8 cellular contexts compared by ENCODE assay signal in genomic region chr6:154732824-154733609, GRCh38. TPM values are rescaled to one million over a fixed set of nuclear protein-coding genes. Genes with fewer than 3 reads are reported as not detected.
DNase-seq lines count a peak whose midpoint lies in the region; ATAC-seq and TF ChIP-seq lines count a peak whose summit lies in the region.

A gene with protein sequence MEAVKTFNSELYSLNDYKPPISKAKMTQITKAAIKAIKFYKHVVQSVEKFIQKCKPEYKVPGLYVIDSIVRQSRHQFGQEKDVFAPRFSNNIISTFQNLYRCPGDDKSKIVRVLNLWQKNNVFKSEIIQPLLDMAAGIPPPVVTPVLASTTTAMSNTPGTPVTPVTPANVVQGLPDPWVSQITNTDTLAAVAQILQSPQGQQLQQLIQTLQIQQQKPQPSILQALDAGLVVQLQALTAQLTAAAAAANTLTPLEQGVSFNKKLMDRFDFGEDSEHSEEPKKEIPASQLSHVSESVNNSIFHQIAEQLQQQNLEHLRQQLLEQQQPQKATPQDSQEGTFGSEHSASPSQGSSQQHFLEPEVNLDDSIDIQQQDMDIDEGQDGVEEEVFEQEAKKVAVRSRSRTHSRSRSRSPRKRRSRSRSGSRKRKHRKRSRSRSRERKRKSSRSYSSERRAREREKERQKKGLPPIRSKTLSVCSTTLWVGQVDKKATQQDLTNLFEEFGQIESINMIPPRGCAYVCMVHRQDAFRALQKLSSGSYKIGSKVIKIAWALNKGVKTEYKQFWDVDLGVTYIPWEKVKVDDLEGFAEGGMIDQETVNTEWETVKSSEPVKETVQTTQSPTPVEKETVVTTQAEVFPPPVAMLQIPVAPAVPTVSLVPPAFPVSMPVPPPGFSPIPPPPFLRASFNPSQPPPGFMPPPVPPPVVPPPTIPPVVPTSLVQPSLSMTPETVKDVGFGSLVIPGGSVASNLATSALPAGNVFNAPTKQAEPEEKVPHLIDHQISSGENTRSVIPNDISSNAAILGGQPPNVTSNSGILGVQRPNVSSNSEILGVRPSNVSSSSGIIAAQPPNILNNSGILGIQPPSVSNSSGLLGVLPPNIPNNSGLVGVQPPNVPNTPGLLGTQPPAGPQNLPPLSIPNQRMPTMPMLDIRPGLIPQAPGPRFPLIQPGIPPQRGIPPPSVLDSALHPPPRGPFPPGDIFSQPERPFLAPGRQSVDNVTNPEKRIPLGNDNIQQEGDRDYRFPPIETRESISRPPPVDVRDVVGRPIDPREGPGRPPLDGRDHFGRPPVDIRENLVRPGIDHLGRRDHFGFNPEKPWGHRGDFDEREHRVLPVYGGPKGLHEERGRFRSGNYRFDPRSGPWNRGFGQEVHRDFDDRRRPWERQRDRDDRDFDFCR (N-terminal part only) (plus strand): TSS chr6:154733416. CDS start chr6:154733901, 485 bp downstream.

- TF ChIP-seq POLR2A in stomach (IDR thresholded peaks at IDR 0.05) = no peak

- H3K4me2 ChIP-seq in neural cell (ENCODE audit: low read length) = peak within 1 kb of the TSS; percentile 79

- peak; percentile 61 for TF ChIP-seq RAD21 in neural cell (conservative IDR thresholded peaks at IDR 0.05)

- H3F3A ChIP-seq in neural cell (ENCODE audit: insufficient read depth, low read length, poor library complexity, severe bottlenecking) = no peaks in the 10 kb centered on the region

- H3K9me3 ChIP-seq in neural cell (ENCODE audit: low read length) (no peaks in the 10 kb centered on the region), stomach (no peaks in the 10 kb centered on the region)

- DNase-seq in EL = peak; percentile 81
- DNase-seq in Jurkat, Clone E6-1 (ENCODE audit: low read depth, low spot score) = peak; percentile 64
- peak; percentile 72 for DNase-seq in RWPE1 (ENCODE audit: low spot score)
- DNase-seq in activated effector memory CD4-positive, alpha-beta T cell treated with Interleukin-2 at 50 U/mL for 16 hours = peak; percentile 83
- DNase-seq in fibroblast of the aortic adventitia (ENCODE audit: low read depth) = peak; percentile 76
- DNase-seq in stomach = peak; percentile 87

- POLR2A ChIA-PET in RWPE1 (lab: Yijun Ruan, JAX; ENCODE audit: low non-redundant PET) = no interaction called here

- H3K27ac ChIP-seq in RWPE1 = peak within 1 kb of the TSS; percentile 95
- H3K27ac ChIP-seq in neural cell (ENCODE audit: low read length) = peak within 1 kb of the TSS; percentile 98
- peak within 1 kb of the TSS; percentile 99 to 100 (median 100) for H3K27ac ChIP-seq in stomach

- H3K79me2 ChIP-seq in neural cell (replicated peaks; ENCODE audit: insufficient read depth, low read length) = peaks cover 31% of the 10 kb centered on the region

- intact Hi-C loops in stomach (cut with DNase I; ENCODE audit: low total_unique reads) = loop anchor here (10.0 kb wide), 1 partner anchor 72 kb away; no protein-coding TSS in a partner anchor

- 0 to 2% (median 0%) methylated on average over 36 to 75 of the region's 76 CpGs for WGBS in stomach, 5 donors

- H3K27me3 ChIP-seq in neural cell (ENCODE audit: insufficient read depth, low read depth, low read length) (no peaks in the 10 kb centered on the region), stomach (no peaks in the 10 kb centered on the region)

- H2AFZ ChIP-seq in neural cell (ENCODE audit: low read depth, low read length) = peak within 1 kb of the TSS; percentile 80

- peak within 1 kb of the TSS; percentile 85 for H3K4me3 ChIP-seq in Jurkat, Clone E6-1 (ENCODE audit: low read length)
- peak within 1 kb of the TSS; percentile 83 for H3K4me3 ChIP-seq in fibroblast of the aortic adventitia (ENCODE audit: low read depth, low read length)
- H3K4me3 ChIP-seq in neural cell (ENCODE audit: low read length) = peak within 1 kb of the TSS; percentile 96
- H3K4me3 ChIP-seq in stomach = peak within 1 kb of the TSS; percentile 82 to 99 (median 94)

- H3K36me3 ChIP-seq in neural cell (ENCODE audit: insufficient read depth, low read length) (no peaks in the 10 kb centered on the region), stomach (peaks cover 0 to 6% (median 0%) of the 10 kb centered on the region in 4 donors)

- TF ChIP-seq CTCF in RWPE1 (conservative IDR thresholded peaks at IDR 0.05; ENCODE audit: low read depth) (peak; percentile 94), fibroblast of the aortic adventitia (IDR thresholded peaks at IDR 0.05; ENCODE audit: insufficient read depth, low read length) (peak; percentile 62), neural cell (IDR thresholded peaks at IDR 0.05; ENCODE audit: poor library complexity, severe bottlenecking) (peak; percentile 97), stomach (IDR thresholded peaks at IDR 0.05) (peak in 4 of 7 experiments; percentile 50 to 90 (median 80))

- no peaks in the 10 kb centered on the region for H3K9me2 ChIP-seq in neural cell (ENCODE audit: insufficient read depth, low read length)

- peaks cover 28 to 50% (median 45%) of the 10 kb centered on the region in 4 donors for H3K4me1 ChIP-seq in stomach

- CTCF ChIA-PET in RWPE1 (lab: Yijun Ruan, JAX) = no interaction called here

- H3K9ac ChIP-seq in neural cell (ENCODE audit: low read length) = peak within 1 kb of the TSS; percentile 99

- ATAC-seq in GM21717 (IDR thresholded peaks at IDR 0.05; ENCODE audit: unreplicated experiment) = peak; percentile 86

- peaks cover 16% of the 10 kb centered on the region for H4K20me1 ChIP-seq in neural cell (ENCODE audit: insufficient read depth)

- TF ChIP-seq EP300 in neural cell (conservative IDR thresholded peaks at IDR 0.05; ENCODE audit: poor library complexity, severe bottlenecking) (peak; percentile 56), stomach (IDR thresholded peaks at IDR 0.05) (no peak)

TF ChIP-seq in neural cell, 6 proteins besides CTCF, POLR2A, EP300 and RAD21:
- TF ChIP-seq MXI1 (conservative IDR thresholded peaks at IDR 0.05; ENCODE audit: poor library complexity, severe bottlenecking) (peak; percentile 86), POLR2AphosphoS5 (IDR thresholded peaks at IDR 0.05) (peak; percentile 95), EZH2 (IDR thresholded peaks at IDR 0.05; ENCODE audit: borderline replicate concordance, insufficient read depth, low read length, poor library complexity, severe bottlenecking) (no peak), SMC3 (conservative IDR thresholded peaks at IDR 0.05; ENCODE audit: poor library complexity) (peak; percentile 71), TAF1 (IDR thresholded peaks at IDR 0.05; ENCODE audit: low read depth) (peak; percentile 22)
- TF ChIP-seq, protein P1, sequence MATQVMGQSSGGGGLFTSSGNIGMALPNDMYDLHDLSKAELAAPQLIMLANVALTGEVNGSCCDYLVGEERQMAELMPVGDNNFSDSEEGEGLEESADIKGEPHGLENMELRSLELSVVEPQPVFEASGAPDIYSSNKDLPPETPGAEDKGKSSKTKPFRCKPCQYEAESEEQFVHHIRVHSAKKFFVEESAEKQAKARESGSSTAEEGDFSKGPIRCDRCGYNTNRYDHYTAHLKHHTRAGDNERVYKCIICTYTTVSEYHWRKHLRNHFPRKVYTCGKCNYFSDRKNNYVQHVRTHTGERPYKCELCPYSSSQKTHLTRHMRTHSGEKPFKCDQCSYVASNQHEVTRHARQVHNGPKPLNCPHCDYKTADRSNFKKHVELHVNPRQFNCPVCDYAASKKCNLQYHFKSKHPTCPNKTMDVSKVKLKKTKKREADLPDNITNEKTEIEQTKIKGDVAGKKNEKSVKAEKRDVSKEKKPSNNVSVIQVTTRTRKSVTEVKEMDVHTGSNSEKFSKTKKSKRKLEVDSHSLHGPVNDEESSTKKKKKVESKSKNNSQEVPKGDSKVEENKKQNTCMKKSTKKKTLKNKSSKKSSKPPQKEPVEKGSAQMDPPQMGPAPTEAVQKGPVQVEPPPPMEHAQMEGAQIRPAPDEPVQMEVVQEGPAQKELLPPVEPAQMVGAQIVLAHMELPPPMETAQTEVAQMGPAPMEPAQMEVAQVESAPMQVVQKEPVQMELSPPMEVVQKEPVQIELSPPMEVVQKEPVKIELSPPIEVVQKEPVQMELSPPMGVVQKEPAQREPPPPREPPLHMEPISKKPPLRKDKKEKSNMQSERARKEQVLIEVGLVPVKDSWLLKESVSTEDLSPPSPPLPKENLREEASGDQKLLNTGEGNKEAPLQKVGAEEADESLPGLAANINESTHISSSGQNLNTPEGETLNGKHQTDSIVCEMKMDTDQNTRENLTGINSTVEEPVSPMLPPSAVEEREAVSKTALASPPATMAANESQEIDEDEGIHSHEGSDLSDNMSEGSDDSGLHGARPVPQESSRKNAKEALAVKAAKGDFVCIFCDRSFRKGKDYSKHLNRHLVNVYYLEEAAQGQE (IDR thresholded peaks at IDR 0.05; ENCODE audit: borderline replicate concordance) = peak; percentile 63
TF ChIP-seq in neural cell: peak in this region for 5.

RNA-seq across cellular contexts. Expression of the gene that starts here (rescaled TPM):
- 12.9 TPM for polyA plus RNA-seq in Jurkat, Clone E6-1 (2012; ENCODE audit: insufficient read depth, insufficient read length)
- 23.6 and 47.6 TPM in 2 replicates for total RNA-seq in fibroblast of the aortic adventitia (ENCODE audit: low replicate concordance)
- polyA plus RNA-seq in neural cell = 34.1 and 38.2 TPM in 2 replicates
- polyA minus RNA-seq in neural cell = 128 and 144 TPM in 2 replicates
- total RNA-seq in stomach = 10 to 100 TPM; 15.1 to 62.5 (median 38.8) TPM
- 1 to 10 TPM; 6.6 to 9.2 (median 7.0) TPM for polyA plus RNA-seq in stomach

Comparison
In these comparisons a context has a peak if more than half of its experiments do, and no peak if none do; other contexts are left out.
1. Peak in every context shown above with its lines: DNase-seq, ATAC-seq, H3K4me3 ChIP-seq and H3K27ac ChIP-seq.